In the genomic region with DNA sequence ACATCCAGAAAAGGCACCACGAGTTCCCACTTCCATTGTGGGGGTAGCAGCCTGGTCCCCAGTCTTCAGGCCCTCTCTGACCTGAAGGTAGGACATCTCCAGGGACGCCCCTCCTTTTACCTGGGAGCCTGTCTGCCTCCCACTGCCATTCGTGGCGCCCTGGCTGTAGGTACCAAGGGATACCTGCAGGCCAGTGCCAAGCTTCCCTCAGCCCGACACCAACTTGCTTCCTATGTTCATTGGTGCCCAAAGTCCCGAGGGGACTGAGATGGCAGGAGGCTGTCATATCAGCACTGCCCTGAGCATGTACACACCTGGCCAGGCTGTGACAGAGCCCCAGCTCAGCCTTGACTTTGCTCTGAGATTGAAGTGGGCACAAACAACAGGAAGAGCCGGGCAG, we compare ENCODE assay signal across 28 cellular contexts.
"Had no signal": no experiment of that assay in that cellular context is flagged by ENCODE, and none has a peak within 500 bp of the region (broad histone marks: within the 10 kb centered on the region; RNA-seq: fewer than 3 reads in every experiment).

No MANE protein-coding gene starts in this region.

- H3K36me3 ChIP-seq: neural progenitor cell, neutrophil, pancreas, right lobe of liver, sigmoid colon, suprapubic skin, tibial artery, transverse colon, vagina had no signal

- H3K4me1 Mint-ChIP-seq: naive thymus-derived CD4-positive, alpha-beta T cell; natural killer cell; nephron; stimulated activated memory B cell treated with anti-CD40 and anti-IgM and Interleukin-4, amounts not matched to agents 10 μg/mL and 1 μg/mL and 100 μg/mL, for 72 hours; stimulated activated naive CD8-positive, alpha-beta T cell treated with anti-CD3 and anti-CD28 coated beads, Interleukin-15, amount 100 ng/mL, for 72 hours had no signal

- H3K4me3 Mint-ChIP-seq: naive thymus-derived CD4-positive, alpha-beta T cell; natural killer cell; nephron; neural progenitor cell; stimulated activated memory B cell treated with anti-CD40 and anti-IgM and Interleukin-4, amounts not matched to agents 10 μg/mL and 1 μg/mL and 100 μg/mL, for 72 hours; stimulated activated naive CD8-positive, alpha-beta T cell treated with anti-CD3 and anti-CD28 coated beads, Interleukin-15, amount 100 ng/mL, for 72 hours; type B pancreatic cell had no signal

- H3K9ac ChIP-seq: neural progenitor cell had no signal

- DNase-seq: naive thymus-derived CD4-positive, alpha-beta T cell; natural killer cell; nucleus accumbens; psoas muscle; right lobe of liver; sigmoid colon; small intestine; stimulated activated CD4-positive, alpha-beta T cell treated with anti-CD3 and anti-CD28 coated beads, Interleukin-12 subunit alpha, Interleukin-12 subunit beta, amount 100 ng/mL, for 4 hours; stimulated activated CD4-positive, alpha-beta T cell treated with anti-CD3 and anti-CD28 coated beads, Interleukin-1b, Interleukin-23, amount 100 ng/mL, for 48 hours; stimulated activated CD4-positive, alpha-beta T cell treated with anti-CD3 and anti-CD28 coated beads, Interleukin-4, amount 100 ng/mL, for 1 hour; stimulated activated CD4-positive, alpha-beta T cell treated with anti-CD3 and anti-CD28 coated beads, Interleukin-4, amount 100 ng/mL, for 4 hours; stimulated activated CD8-positive, alpha-beta memory T cell treated with anti-CD3 and anti-CD28 coated beads, Interleukin-4, amount 100 ng/mL, for 48 hours; stimulated activated naive CD4-positive, alpha-beta T cell; stimulated activated naive CD8-positive, alpha-beta T cell treated with anti-CD3 and anti-CD28 coated beads, Interleukin-15, amount 100 ng/mL, for 72 hours; stimulated activated naive CD8-positive, alpha-beta T cell treated with anti-CD3 and anti-CD28 coated beads, Interleukin-15, Interleukin-2, amounts not matched to agents 100 U/mL and 50 U/mL, for 24 hours; substantia nigra; testis; tibial artery; transverse colon had no signal

- H3K9me3 Mint-ChIP-seq: nephron, type B pancreatic cell had no signal

- H3K4me3 ChIP-seq: neural progenitor cell, pancreas, psoas muscle, right lobe of liver, sigmoid colon, suprapubic skin, testis, tibial artery, transverse colon, vagina had no signal

- H3K36me3 Mint-ChIP-seq: naive thymus-derived CD4-positive, alpha-beta T cell; natural killer cell; stimulated activated memory B cell treated with anti-CD40 and anti-IgM and Interleukin-4, amounts not matched to agents 10 μg/mL and 1 μg/mL and 100 μg/mL, for 72 hours; type B pancreatic cell had no signal

- H3K9me3 ChIP-seq: neutrophil, pancreas, psoas muscle, right lobe of liver, sigmoid colon, suprapubic skin, testis, tibial artery, transverse colon, vagina had no signal

- H3K27me3 Mint-ChIP-seq: naive thymus-derived CD4-positive, alpha-beta T cell; progenitor cell of endocrine pancreas; stimulated activated memory B cell treated with anti-CD40 and anti-IgM and Interleukin-4, amounts not matched to agents 10 μg/mL and 1 μg/mL and 100 μg/mL, for 72 hours; stimulated activated naive CD8-positive, alpha-beta T cell treated with anti-CD3 and anti-CD28 coated beads, Interleukin-15, amount 100 ng/mL, for 72 hours; type B pancreatic cell had no signal

- H3K4me1 ChIP-seq: pancreas, psoas muscle, right lobe of liver, sigmoid colon, suprapubic skin, testis, tibial artery, transverse colon, vagina had no signal

- H3K27me3 ChIP-seq: neural progenitor cell, neutrophil, pancreas, right lobe of liver, sigmoid colon, suprapubic skin, testis, tibial artery, transverse colon, vagina had no signal

- ATAC-seq: naive thymus-derived CD4-positive, alpha-beta T cell; natural killer cell; pancreas; psoas muscle; right lobe of liver; stimulated activated naive CD8-positive, alpha-beta T cell treated with anti-CD3 and anti-CD28 coated beads, Interleukin-15, amount 100 ng/mL, for 72 hours; stimulated activated naive CD8-positive, alpha-beta T cell treated with anti-CD3 and anti-CD28 coated beads, Interleukin-15, Interleukin-2, amounts not matched to agents 100 U/mL and 50 U/mL, for 24 hours had no signal

- H3K27ac Mint-ChIP-seq: naive thymus-derived CD4-positive, alpha-beta T cell; natural killer cell; nephron; neural progenitor cell; progenitor cell of endocrine pancreas; stimulated activated memory B cell treated with anti-CD40 and anti-IgM and Interleukin-4, amounts not matched to agents 10 μg/mL and 1 μg/mL and 100 μg/mL, for 72 hours; stimulated activated naive CD8-positive, alpha-beta T cell treated with anti-CD3 and anti-CD28 coated beads, Interleukin-15, amount 100 ng/mL, for 72 hours; type B pancreatic cell had no signal

- H3K4me2 ChIP-seq: neural progenitor cell had no signal

- H2AFZ ChIP-seq: neural progenitor cell had no signal

- H3K27ac ChIP-seq: neural progenitor cell, neutrophil, pancreas, psoas muscle, right lobe of liver, sigmoid colon, suprapubic skin, testis, tibial artery, transverse colon, vagina had no signal
